ENCODE assay signal across 8 cellular contexts in genomic region chr19:2627855-2628254, GRCh38.
DNase-seq lines count a peak whose midpoint lies in the region; ATAC-seq, FAIRE-seq and TF ChIP-seq lines count a peak whose summit lies in the region.
"Had no signal": no experiment of that assay in that cellular context is flagged by ENCODE, and none has a peak within 500 bp of the region (broad histone marks: within the 10 kb centered on the region; RNA-seq: fewer than 3 reads in every experiment).

No MANE protein-coding gene starts in this region.

- no peak for ATAC-seq in Panc1
- ATAC-seq in GM21447 (IDR thresholded peaks at IDR 0.05; ENCODE audit: unreplicated experiment): no peak

- CTCF ChIA-PET in Panc1 (lab: Charles Lee): no interaction called here

- no TSS peak for BruUV-seq in Panc1 (replicated peaks; lab: Mats Ljungman, UMichigan)

- H3K9me3 ChIP-seq in Panc1 (ENCODE audit: control insufficient read depth, insufficient read depth, low read depth, low read length) (peaks cover 16% of the 10 kb centered on the region; the same call in 1 of the 2 replicates), esophagus muscularis mucosa (peaks cover 0 to 12% (median 6%) of the 10 kb centered on the region in 4 donors), small intestine (ENCODE audit: control insufficient read depth, low read depth) (no peaks in the 10 kb centered on the region)

- TF ChIP-seq POLR2A in esophagus muscularis mucosa (IDR thresholded peaks at IDR 0.05; ENCODE audit: low read depth): no peak

- H3K27ac ChIP-seq in Panc1 (ENCODE audit: low read length) (peak overlapping the region; percentile 81), esophagus muscularis mucosa (replicated peaks in 1 of 4) (peak overlapping the region; percentile 67 to 83 (median 78)), small intestine (ENCODE audit: low read depth in 1 of 2, low read length in 1 of 2) (peak overlapping the region; percentile 66 to 77)

- H3K36me3 ChIP-seq in Panc1 (ENCODE audit: control insufficient read depth, insufficient read depth, low read length) (no peaks in the 10 kb centered on the region), esophagus muscularis mucosa (no peaks in the 10 kb centered on the region), small intestine (ENCODE audit: control insufficient read depth in 2 of 2, insufficient read depth in 2 of 2, low read length in 2 of 2) (no peaks in the 10 kb centered on the region)

- POLR2A ChIA-PET in Panc1 (lab: Charles Lee): interaction anchor here (0.5 kb wide), 1 partner anchor 46 kb away, joined by 5 read pairs; no protein-coding TSS in a partner anchor

- DNase-seq in ELR (ENCODE audit: low read depth) (peak; percentile 80), Panc1 (ENCODE audit: low read depth, low spot score) (no peak), esophagus muscularis mucosa (ENCODE audit: extremely low spot score) (no peak), small intestine (no peak), NCI-H446 treated with DMSO at 0.1 percent for 48 hours (lab: John Stamatoyannopoulos, UW) (no peak), midbrain (lab: John Stamatoyannopoulos, UW) (no peak)
- DNase-seq: effector CD8-positive, alpha-beta T cell had no signal

- H3K4me1 ChIP-seq in Panc1 (ENCODE audit: control insufficient read depth, insufficient read depth, low read length) (peaks cover 33% of the 10 kb centered on the region), esophagus muscularis mucosa (peaks cover 24 to 30% (median 26%) of the 10 kb centered on the region in 4 donors), small intestine (ENCODE audit: control insufficient read depth in 2 of 2, insufficient read depth in 1 of 2, low read depth in 1 of 2, low read length in 1 of 2) (peaks cover 0 to 6% of the 10 kb centered on the region in 2 donors)

- WGBS in esophagus muscularis mucosa: 82% methylated on average over 7 of the region's 7 CpGs
- 43 to 76% (median 50%) methylated on average over 7 of the region's 7 CpGs for WGBS in small intestine, 3 donors

- FAIRE-seq in small intestine (lab: Jason Lieb, UNC): no peak

- no peak for TF ChIP-seq EP300 in esophagus muscularis mucosa (IDR thresholded peaks at IDR 0.05)

- H3K4me3 ChIP-seq in Panc1 (ENCODE audit: low read depth in 2 of 2, low read length in 2 of 2): no peak overlapping the region
- H3K4me3 ChIP-seq in esophagus muscularis mucosa: no peak overlapping the region
- H3K4me3 ChIP-seq in small intestine (ENCODE audit: low read depth in 1 of 2, low read length in 2 of 2): no peak overlapping the region

- TF ChIP-seq CTCF in Panc1 (IDR thresholded peaks at IDR 0.05) (no peak), esophagus muscularis mucosa (IDR thresholded peaks at IDR 0.05) (no peak)

- in situ Hi-C loops in Panc1 (cut with HindIII; ENCODE audit: low pct_unique_long_range_greater_than_20kb, low sequenced_read_pairs): no loop called here

- intact Hi-C loops in Panc1 (cut with micrococcal nuclease; ENCODE audit: unreplicated experiment) (no loop called here), esophagus muscularis mucosa (cut with DNase I) (no loop called here)

- H3K27me3 ChIP-seq in Panc1 (ENCODE audit: control insufficient read depth, insufficient read depth, low read length): no peaks in the 10 kb centered on the region
- H3K27me3 ChIP-seq in esophagus muscularis mucosa: no peaks in the 10 kb centered on the region
- no peaks in the 10 kb centered on the region for H3K27me3 ChIP-seq in small intestine (ENCODE audit: control insufficient read depth in 2 of 2, insufficient read depth in 2 of 2, low read length in 2 of 2)
